Comparison of ENCODE assay signal across 15 cellular contexts in genomic region chr10:95326396-95326795, GRCh38. TPM values are rescaled to one million over a fixed set of nuclear protein-coding genes. Genes with fewer than 3 reads are reported as not detected.
DNase-seq lines count a peak whose midpoint lies in the region; ATAC-seq and TF ChIP-seq lines count a peak whose summit lies in the region.
"Had no signal": no experiment of that assay in that cellular context is flagged by ENCODE, and none has a peak within 500 bp of the region (broad histone marks: within the 10 kb centered on the region; RNA-seq: fewer than 3 reads in every experiment).

No MANE protein-coding gene starts in this region.

- H3K27ac ChIP-seq in cardiac muscle cell (peak overlapping the region; percentile 69), hepatocyte (no peak overlapping the region), gastrocnemius medialis (peak overlapping the region; percentile 76 to 86 (median 83))
- H3K27ac ChIP-seq: BLaER1 had no signal

- H3K4me3 ChIP-seq in cardiac muscle cell (no peak overlapping the region), hepatocyte (no peak overlapping the region), gastrocnemius medialis (no peak overlapping the region)
- H3K4me3 ChIP-seq: BLaER1 had no signal

- no peaks in the 10 kb centered on the region for H3K9me3 ChIP-seq in cardiac muscle cell (ENCODE audit: low read depth)
- H3K9me3 ChIP-seq in hepatocyte (ENCODE audit: low read depth) = no peaks in the 10 kb centered on the region
- H3K9me3 ChIP-seq in gastrocnemius medialis = no peaks in the 10 kb centered on the region
- H3K9me3 ChIP-seq: BLaER1, Caco-2 had no signal

- H3K27me3 ChIP-seq in cardiac muscle cell (no peaks in the 10 kb centered on the region), hepatocyte (no peaks in the 10 kb centered on the region), gastrocnemius medialis (no peaks in the 10 kb centered on the region)
- H3K27me3 ChIP-seq: BLaER1 had no signal

- H3K36me3 ChIP-seq in cardiac muscle cell (no peaks in the 10 kb centered on the region), hepatocyte (replicated peaks; ENCODE audit: insufficient read depth, low read depth) (no peaks in the 10 kb centered on the region), gastrocnemius medialis (peaks cover 0 to 13% of the 10 kb centered on the region in 2 donors)

- no peak for DNase-seq in cardiac muscle cell (ENCODE audit: low read depth in 1 of 2, low spot score in 1 of 2)
- DNase-seq in cardiac septum (ENCODE audit: low spot score) = no peak
- no peak for DNase-seq in hepatocyte (ENCODE audit: low spot score)
- DNase-seq in gastrocnemius medialis = no peak
- no peak for DNase-seq in inferior parietal cortex (ENCODE audit: extremely low spot score)
- no peak for DNase-seq in erythroblast (lab: John Stamatoyannopoulos, UW)
- DNase-seq: 8988T; AML-193; Caco-2; CD8-positive, alpha-beta memory T cell; DND-41; GDM1 had no signal

- H3K4me1 ChIP-seq in cardiac muscle cell (ENCODE audit: low read depth) = peaks cover 49% of the 10 kb centered on the region
- peaks cover 14% of the 10 kb centered on the region for H3K4me1 ChIP-seq in hepatocyte (ENCODE audit: insufficient read depth)
- H3K4me1 ChIP-seq in gastrocnemius medialis = peaks cover 57 to 71% of the 10 kb centered on the region in 2 donors

- intact Hi-C loops in cardiac septum (cut with DNase I) (no loop called here), gastrocnemius medialis (cut with DNase I; ENCODE audit: low total_unique reads) (loop anchor here (5.0 kb wide), 1 partner anchor 39 kb away; no protein-coding TSS in a partner anchor)

- in situ Hi-C loops in gastrocnemius medialis (cut with MboI; ENCODE audit: low sequenced_read_pairs in 4 of 4) = no loop called here

- no peak for TF ChIP-seq CTCF in cardiac muscle cell (IDR thresholded peaks at IDR 0.05; ENCODE audit: low read depth, low read length)
- no peak for TF ChIP-seq CTCF in hepatocyte (IDR thresholded peaks at IDR 0.05; ENCODE audit: poor library complexity)
- TF ChIP-seq CTCF in gastrocnemius medialis (IDR thresholded peaks at IDR 0.05 in 4 of 5, conservative IDR thresholded peaks at IDR 0.05 in 1 of 5) = no peak

- H3K79me2 ChIP-seq in hepatocyte = no peaks in the 10 kb centered on the region

- no peak overlapping the region for H2AFZ ChIP-seq in hepatocyte

- ATAC-seq in gastrocnemius medialis = no peak
- ATAC-seq in GM19395 (IDR thresholded peaks at IDR 0.05; ENCODE audit: unreplicated experiment) = no peak
- ATAC-seq: HCT116 had no signal

- TF ChIP-seq POLR2A in gastrocnemius medialis (IDR thresholded peaks at IDR 0.05) = no peak
- TF ChIP-seq POLR2A in erythroblast (IDR thresholded peaks at IDR 0.05; ENCODE audit: low read length) = no peak

- 74% methylated on average over 2 of the region's 2 CpGs for WGBS in hepatocyte (ENCODE audit: low lambda C conversion rate, missing lambda C conversion rate)

- no peaks in the 10 kb centered on the region for H4K20me1 ChIP-seq in hepatocyte (ENCODE audit: insufficient read depth, poor library complexity, severe bottlenecking)

- H3K4me2 ChIP-seq in hepatocyte = peak overlapping the region; percentile 8
- H3K4me2 ChIP-seq: BLaER1 had no signal

- H3K9me2 ChIP-seq in hepatocyte (replicated peaks; ENCODE audit: insufficient read depth) = no peaks in the 10 kb centered on the region

RNA-seq across cellular contexts. Expression of gene PDLIM1, which starts 35.6 kb away (rescaled TPM):
- total RNA-seq in cardiac muscle cell (75.7 and 96.3 TPM in 2 replicates), cardiac septum (334 TPM), hepatocyte (58.2 and 61.0 TPM in 2 replicates), gastrocnemius medialis (100 to 1,000 TPM; 157 to 572 (median 272) TPM)
- polyA plus RNA-seq in cardiac muscle cell (286 and 335 TPM in 2 replicates), hepatocyte (176 TPM in 2 replicates)
